In genomic region chr11:57530596-57531507, GRCh38 we compare ENCODE assay signal across 1 cellular context.
A peak's percentile ranks its signal among the peaks of the same experiment; 100 is the strongest.
TF ChIP-seq lines count a peak whose summit lies in the region.

A gene with protein sequence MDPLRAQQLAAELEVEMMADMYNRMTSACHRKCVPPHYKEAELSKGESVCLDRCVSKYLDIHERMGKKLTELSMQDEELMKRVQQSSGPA (minus strand): TSS chr11:57530754. CDS start chr11:57530189, 565 bp downstream.

TF ChIP-seq in HepG2, 621 proteins besides CTCF, POLR2A, EP300 and RAD21 (continued from another document):
- TF ChIP-seq ZNF749 (CRISPR knock-in tag; IDR thresholded peaks at IDR 0.05; ENCODE audit: borderline replicate concordance) (0 out of 2 replicates have a peak, but pooled peaks have one; percentile 39), ZNF616 (CRISPR knock-in tag; IDR thresholded peaks at IDR 0.05; ENCODE audit: low read depth) (no peak), KDM5B (CRISPR knock-in tag; IDR thresholded peaks at IDR 0.05; ENCODE audit: borderline replicate concordance) (no peak), ZFX (CRISPR knock-in tag; IDR thresholded peaks at IDR 0.05; ENCODE audit: low read depth) (peak; percentile 68), SALL1 (CRISPR knock-in tag; IDR thresholded peaks at IDR 0.05) (peak; percentile 46; the same call in 1 of the 2 replicates), HNRNPK (IDR thresholded peaks at IDR 0.05; ENCODE audit: low read depth, low read length, poor library complexity, severe bottlenecking) (no peak), HCFC1 (IDR thresholded peaks at IDR 0.05; ENCODE audit: low read depth, low read length) (peak; percentile 52; the same call in 1 of the 2 replicates), TARDBP (CRISPR knock-in tag; IDR thresholded peaks at IDR 0.05) (peak; percentile 62; the same call in 1 of the 2 replicates), REPIN1 (CRISPR knock-in tag; IDR thresholded peaks at IDR 0.05; ENCODE audit: borderline replicate concordance, low read depth) (peak; percentile 71; the same call in 1 of the 2 replicates), SOX6 (IDR thresholded peaks at IDR 0.05) (no peak), SOX6 (CRISPR knock-in tag; IDR thresholded peaks at IDR 0.05) (peak; percentile 62; the same call in 1 of the 2 replicates), YY1 (IDR thresholded peaks at IDR 0.05; ENCODE audit: insufficient read depth, insufficient replicate concordance, low read depth, low read length) (peak; percentile 65), NONO (IDR thresholded peaks at IDR 0.05) (no peak), NONO (CRISPR knock-in tag; conservative IDR thresholded peaks at IDR 0.05) (peak; percentile 58), NR2F1 (CRISPR knock-in tag; IDR thresholded peaks at IDR 0.05) (0 out of 4 replicates have a peak, but pooled peaks of 1 of the 2 experiments have one; percentile 7), FLYWCH1 (CRISPR knock-in tag; IDR thresholded peaks at IDR 0.05) (no peak), ZNF569 (CRISPR knock-in tag; IDR thresholded peaks at IDR 0.05; ENCODE audit: borderline replicate concordance) (0 out of 2 replicates have a peak, but pooled peaks have one; percentile 30), GFI1 (CRISPR knock-in tag; IDR thresholded peaks at IDR 0.05; ENCODE audit: borderline replicate concordance) (peak; percentile 72; the same call in 1 of the 2 replicates), NFE2L2 (IDR thresholded peaks at IDR 0.05; ENCODE audit: low read length) (no peak), NAIF1 (CRISPR knock-in tag; IDR thresholded peaks at IDR 0.05; ENCODE audit: borderline replicate concordance) (peak; percentile 87)
- TF ChIP-seq, protein P1, sequence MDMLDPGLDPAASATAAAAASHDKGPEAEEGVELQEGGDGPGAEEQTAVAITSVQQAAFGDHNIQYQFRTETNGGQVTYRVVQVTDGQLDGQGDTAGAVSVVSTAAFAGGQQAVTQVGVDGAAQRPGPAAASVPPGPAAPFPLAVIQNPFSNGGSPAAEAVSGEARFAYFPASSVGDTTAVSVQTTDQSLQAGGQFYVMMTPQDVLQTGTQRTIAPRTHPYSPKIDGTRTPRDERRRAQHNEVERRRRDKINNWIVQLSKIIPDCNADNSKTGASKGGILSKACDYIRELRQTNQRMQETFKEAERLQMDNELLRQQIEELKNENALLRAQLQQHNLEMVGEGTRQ (IDR thresholded peaks at IDR 0.05; ENCODE audit: low read depth, low read length): no peak
- TF ChIP-seq, protein P1 (CRISPR knock-in tag; IDR thresholded peaks at IDR 0.05; ENCODE audit: borderline replicate concordance): peak; percentile 31; the same call in 1 of the 2 replicates
- TF ChIP-seq, protein P2, sequence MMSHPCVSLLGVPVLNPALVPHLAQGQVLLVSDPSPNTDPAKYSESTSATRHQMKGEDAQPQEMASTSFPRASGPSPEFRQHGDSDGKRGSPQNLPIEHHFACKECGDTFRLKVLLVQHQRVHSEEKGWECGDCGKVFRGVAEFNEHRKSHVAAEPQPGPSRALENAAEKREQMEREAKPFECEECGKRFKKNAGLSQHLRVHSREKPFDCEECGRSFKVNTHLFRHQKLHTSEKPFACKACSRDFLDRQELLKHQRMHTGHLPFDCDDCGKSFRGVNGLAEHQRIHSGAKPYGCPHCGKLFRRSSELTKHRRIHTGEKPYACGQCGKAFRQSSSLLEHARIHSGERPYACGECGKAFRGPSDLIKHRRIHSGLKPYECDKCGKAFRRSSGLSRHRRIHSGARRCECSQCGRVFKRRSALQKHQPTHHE (CRISPR knock-in tag; IDR thresholded peaks at IDR 0.05; ENCODE audit: borderline replicate concordance): peak; percentile 66; the same call in 1 of the 2 replicates
